ENCODE assay signal across 12 cellular contexts in genomic region chr1:221078260-221078965, GRCh38.
"Had no signal": no experiment of that assay in that cellular context is flagged by ENCODE, and none has a peak within 500 bp of the region (broad histone marks: within the 10 kb centered on the region; RNA-seq: fewer than 3 reads in every experiment).

No MANE protein-coding gene starts in this region.

- H3K36me3 ChIP-seq: tibial artery had no signal

- DNase-seq: activated CD4-positive, alpha-beta T cell treated with anti-CD3 and anti-CD28 coated beads, Interleukin-2, amount 10 ng/mL, durations not matched to agents 24 days and 14 days; activated naive CD8-positive, alpha-beta T cell treated with anti-CD3 and anti-CD28 coated beads for 36 hours; aorta; endodermal cell; hypothalamus; kidney glomerular epithelial cell; nephron progenitor cell; occipital lobe; stimulated activated CD4-positive, alpha-beta T cell treated with anti-CD3 and anti-CD28 coated beads, Interleukin-2, amount 100 ng/mL, for 48 hours; tibial artery had no signal

- H3K27ac ChIP-seq: tibial artery had no signal

- H3K9me3 ChIP-seq: tibial artery had no signal

- H3K27me3 ChIP-seq: tibial artery had no signal

- ATAC-seq: stimulated activated memory B cell treated with anti-CD40 and anti-IgM and Interleukin-4, amounts not matched to agents 10 μg/mL and 1 μg/mL and 100 μg/mL, for 72 hours; WTC11 had no signal

- H3K4me3 ChIP-seq: tibial artery had no signal
